19 cellular contexts compared by ENCODE assay signal in genomic region chr11:116887909-116888556, GRCh38. TPM values are rescaled to one million over a fixed set of nuclear protein-coding genes. Genes with fewer than 3 reads are reported as not detected.
A peak's percentile ranks its signal among the peaks of the same experiment; 100 is the strongest.
DNase-seq lines count a peak whose midpoint lies in the region; ATAC-seq and TF ChIP-seq lines count a peak whose summit lies in the region.
"Had no signal": no experiment of that assay in that cellular context is flagged by ENCODE, and none has a peak within 500 bp of the region (broad histone marks: within the 10 kb centered on the region; RNA-seq: fewer than 3 reads in every experiment).

No MANE protein-coding gene starts in this region.

- CTCF ChIA-PET in activated CD8-positive, alpha-beta T cell treated with anti-CD3 and anti-CD28 coated beads for 36 hours (lab: Charles Lee), result interaction anchor here (1.2 to 4.9 kb wide), 5 partner anchors 8 to 218 kb away, joined by 3 to 31 read pairs (median 9); no protein-coding TSS in a partner anchor
- CTCF ChIA-PET in activated CD8-positive, alpha-beta T cell treated with anti-CD3 and anti-CD28 coated beads, Interleukin-2, amount 10 ng/mL, durations not matched to agents 7 days and 5 days (lab: Charles Lee), result interaction anchor here (0.7 to 3.4 kb wide), 7 partner anchors 8 to 218 kb away, joined by 3 to 18 read pairs (median 5); no protein-coding TSS in a partner anchor

- TF ChIP-seq CTCF in activated CD8-positive, alpha-beta T cell treated with anti-CD3 and anti-CD28 coated beads for 36 hours (IDR thresholded peaks at IDR 0.05), result no peak
- TF ChIP-seq CTCF in tibial artery (IDR thresholded peaks at IDR 0.05) (no peak), omental fat pad (IDR thresholded peaks at IDR 0.05) (no peak)

- no peaks in the 10 kb centered on the region for H3K27me3 Mint-ChIP-seq in activated CD8-positive, alpha-beta T cell treated with anti-CD3 and anti-CD28 coated beads for 36 hours
- no peaks in the 10 kb centered on the region for H3K27me3 Mint-ChIP-seq in activated CD8-positive, alpha-beta T cell treated with anti-CD3 and anti-CD28 coated beads, Interleukin-2, amount 10 ng/mL, durations not matched to agents 7 days and 5 days (ENCODE audit: low read depth)
- H3K27me3 Mint-ChIP-seq in natural killer cell treated with Interleukin-12 subunit alpha and Interleukin-12 subunit beta and Interleukin-15 and Interleukin-18, amount 100 ng/mL, for 72 hours, result no peaks in the 10 kb centered on the region

- H2BK15ac ChIP-seq in mesenchymal stem cell (ENCODE audit: low read depth, poor library complexity, severe bottlenecking), result no peak overlapping the region

- no peak overlapping the region for H2BK120ac ChIP-seq in mesenchymal stem cell (ENCODE audit: low read depth, low read length)

- peaks cover 13% of the 10 kb centered on the region for H3K4me1 Mint-ChIP-seq in activated CD8-positive, alpha-beta T cell treated with anti-CD3 and anti-CD28 coated beads for 36 hours (ENCODE audit: low read depth)
- peaks cover 16% of the 10 kb centered on the region for H3K4me1 Mint-ChIP-seq in activated CD8-positive, alpha-beta T cell treated with anti-CD3 and anti-CD28 coated beads, Interleukin-2, amount 10 ng/mL, durations not matched to agents 7 days and 5 days (ENCODE audit: low read depth)
- H3K4me1 Mint-ChIP-seq in natural killer cell treated with Interleukin-12 subunit alpha and Interleukin-12 subunit beta and Interleukin-15 and Interleukin-18, amount 100 ng/mL, for 72 hours (ENCODE audit: low read depth in 2 of 2), result peaks cover 12 to 21% of the 10 kb centered on the region in 2 donors

- peaks cover 3% of the 10 kb centered on the region for H3K36me3 Mint-ChIP-seq in activated CD8-positive, alpha-beta T cell treated with anti-CD3 and anti-CD28 coated beads for 36 hours (ENCODE audit: low read depth)
- peaks cover 5% of the 10 kb centered on the region for H3K36me3 Mint-ChIP-seq in activated CD8-positive, alpha-beta T cell treated with anti-CD3 and anti-CD28 coated beads, Interleukin-2, amount 10 ng/mL, durations not matched to agents 7 days and 5 days (ENCODE audit: low read depth)
- H3K36me3 Mint-ChIP-seq in natural killer cell treated with Interleukin-12 subunit alpha and Interleukin-12 subunit beta and Interleukin-15 and Interleukin-18, amount 100 ng/mL, for 72 hours, result peaks cover 10% of the 10 kb centered on the region

- H3K9me3 ChIP-seq in mesenchymal stem cell (ENCODE audit: control insufficient read depth, low read length) (no peaks in the 10 kb centered on the region), tibial artery (no peaks in the 10 kb centered on the region)

- H3K9ac ChIP-seq in mesenchymal stem cell (ENCODE audit: low read length), result no peak overlapping the region

- POLR2A ChIA-PET in activated CD8-positive, alpha-beta T cell treated with anti-CD3 and anti-CD28 coated beads for 36 hours (lab: Charles Lee), result no interaction called here
- POLR2A ChIA-PET in activated CD8-positive, alpha-beta T cell treated with anti-CD3 and anti-CD28 coated beads, Interleukin-2, amount 10 ng/mL, durations not matched to agents 7 days and 5 days (lab: Charles Lee), result no interaction called here

- intact Hi-C loops in activated CD8-positive, alpha-beta T cell treated with anti-CD3 and anti-CD28 coated beads for 36 hours (cut with micrococcal nuclease), result no loop called here
- intact Hi-C loops in tibial artery (cut with DNase I; ENCODE audit: low total_unique reads), result no loop called here

- no peak overlapping the region for H3K4me2 ChIP-seq in mesenchymal stem cell (ENCODE audit: low read length, poor library complexity, severe bottlenecking)

- H3K27me3 ChIP-seq in mesenchymal stem cell (ENCODE audit: control insufficient read depth in 1 of 2, insufficient read depth in 1 of 2, low read length in 2 of 2), result no peaks in the 10 kb centered on the region
- no peaks in the 10 kb centered on the region for H3K27me3 ChIP-seq in tibial artery

- H3K4me3 ChIP-seq in mesenchymal stem cell (ENCODE audit: insufficient read depth in 1 of 2, low read depth in 1 of 2, low read length in 2 of 2), result no peak overlapping the region
- H3K4me3 ChIP-seq in tibial artery, result no peak overlapping the region

- H3K23ac ChIP-seq in mesenchymal stem cell (ENCODE audit: low read length in 2 of 2), result no peak overlapping the region

- no peak overlapping the region for H4K8ac ChIP-seq in mesenchymal stem cell (ENCODE audit: low read length)

- H4K91ac ChIP-seq in mesenchymal stem cell (ENCODE audit: low read length), result no peak overlapping the region

- no peak for DNase-seq in activated CD8-positive, alpha-beta T cell treated with anti-CD3 and anti-CD28 coated beads for 36 hours
- no peak for DNase-seq in activated CD8-positive, alpha-beta T cell treated with anti-CD3 and anti-CD28 coated beads, Interleukin-2, amount 10 ng/mL, durations not matched to agents 7 days and 5 days
- peak; percentile 82 for DNase-seq in dedifferentiated amniotic fluid mesenchymal stem cell (ENCODE audit: extremely low spot score)
- peak; percentile 14 for DNase-seq in mesenchymal stem cell
- no peak for DNase-seq in tibial artery
- no peak for DNase-seq in natural killer cell treated with Interleukin-12 subunit alpha and Interleukin-12 subunit beta and Interleukin-15 and Interleukin-18, amount 100 ng/mL, for 72 hours (ENCODE audit: low spot score)
- no peak for DNase-seq in omental fat pad (ENCODE audit: low spot score)
- DNase-seq in NCI-H82 (lab: John Stamatoyannopoulos, UW), result no peak
- DNase-seq: activated CD4-positive, alpha-beta T cell treated with anti-CD3 and anti-CD28 coated beads, Interleukin-2, amount 50 U/mL, for 4 hours; activated gamma-delta T cell treated with Interleukin-2 at 50 U/mL for 16 hours; cerebellar nuclear complex; NCI-H1417; NCI-H524 treated with DMSO at 0.1 percent for 48 hours; stimulated activated CD4-positive, alpha-beta T cell treated with anti-CD3 and anti-CD28 coated beads, Interleukin-4, amount 100 ng/mL, for 4 hours; stimulated activated naive CD8-positive, alpha-beta T cell treated with anti-CD3 and anti-CD28 coated beads, Interleukin-15, Interleukin-2, amounts not matched to agents 100 U/mL and 50 U/mL, for 24 hours had no signal

- peak overlapping the region; percentile 18 for H3K27ac Mint-ChIP-seq in activated CD8-positive, alpha-beta T cell treated with anti-CD3 and anti-CD28 coated beads for 36 hours
- H3K27ac Mint-ChIP-seq in activated CD8-positive, alpha-beta T cell treated with anti-CD3 and anti-CD28 coated beads, Interleukin-2, amount 10 ng/mL, durations not matched to agents 7 days and 5 days, result no peak overlapping the region
- peak overlapping the region in 1 of 2 donors; percentile 25 for H3K27ac Mint-ChIP-seq in natural killer cell treated with Interleukin-12 subunit alpha and Interleukin-12 subunit beta and Interleukin-15 and Interleukin-18, amount 100 ng/mL, for 72 hours

- H3K36me3 ChIP-seq in mesenchymal stem cell (ENCODE audit: control insufficient read depth in 1 of 2, insufficient read depth in 2 of 2, low read depth in 1 of 2, low read length in 2 of 2) (peaks cover 0 to 18% of the 10 kb centered on the region in 2 experiments), tibial artery (peaks cover 1 to 10% (median 4%) of the 10 kb centered on the region in 3 donors)

- no peak overlapping the region for H2AFZ ChIP-seq in mesenchymal stem cell (ENCODE audit: low read depth, low read length)

- H3K18ac ChIP-seq in mesenchymal stem cell (ENCODE audit: low read depth in 1 of 2, low read length in 2 of 2), result no peak overlapping the region

- 86% methylated on average over 6 of the region's 6 CpGs for WGBS in mesenchymal stem cell

- H3K27ac ChIP-seq in mesenchymal stem cell (ENCODE audit: low read length, poor library complexity, severe bottlenecking) (peak overlapping the region; percentile 91), tibial artery (peak overlapping the region; percentile 20 to 50)
- H3K27ac ChIP-seq: 22Rv1 had no signal

- H3K14ac ChIP-seq in mesenchymal stem cell (ENCODE audit: low read length in 2 of 2), result no peak overlapping the region

- H3K4me3 Mint-ChIP-seq in activated CD8-positive, alpha-beta T cell treated with anti-CD3 and anti-CD28 coated beads for 36 hours, result no peak overlapping the region
- no peak overlapping the region for H3K4me3 Mint-ChIP-seq in activated CD8-positive, alpha-beta T cell treated with anti-CD3 and anti-CD28 coated beads, Interleukin-2, amount 10 ng/mL, durations not matched to agents 7 days and 5 days
- no peak overlapping the region for H3K4me3 Mint-ChIP-seq in natural killer cell treated with Interleukin-12 subunit alpha and Interleukin-12 subunit beta and Interleukin-15 and Interleukin-18, amount 100 ng/mL, for 72 hours

- H3K9me3 Mint-ChIP-seq in activated CD8-positive, alpha-beta T cell treated with anti-CD3 and anti-CD28 coated beads for 36 hours, result no peaks in the 10 kb centered on the region
- H3K9me3 Mint-ChIP-seq in activated CD8-positive, alpha-beta T cell treated with anti-CD3 and anti-CD28 coated beads, Interleukin-2, amount 10 ng/mL, durations not matched to agents 7 days and 5 days (ENCODE audit: insufficient read depth), result no peaks in the 10 kb centered on the region
- H3K9me3 Mint-ChIP-seq in natural killer cell treated with Interleukin-12 subunit alpha and Interleukin-12 subunit beta and Interleukin-15 and Interleukin-18, amount 100 ng/mL, for 72 hours, result no peaks in the 10 kb centered on the region

- peak overlapping the region; percentile 45 for H2AK5ac ChIP-seq in mesenchymal stem cell (ENCODE audit: low read length, severe bottlenecking)

- H3K4ac ChIP-seq in mesenchymal stem cell (ENCODE audit: low read depth in 1 of 2, low read length in 2 of 2), result no peak overlapping the region

- no peak overlapping the region for H2BK12ac ChIP-seq in mesenchymal stem cell (ENCODE audit: low read length in 2 of 2)

- peaks cover 11% of the 10 kb centered on the region for H3K4me1 ChIP-seq in mesenchymal stem cell (ENCODE audit: control insufficient read depth, insufficient read depth, low read depth, low read length)
- H3K4me1 ChIP-seq in tibial artery, result peaks cover 0 to 27% (median 6%) of the 10 kb centered on the region in 4 donors

- H3K79me1 ChIP-seq in mesenchymal stem cell (replicated peaks; ENCODE audit: low read length, poor library complexity, severe bottlenecking), result peaks cover 1% of the 10 kb centered on the region

- H2BK5ac ChIP-seq in mesenchymal stem cell (ENCODE audit: low read depth, low read length, poor library complexity, severe bottlenecking), result peak overlapping the region; percentile 39

- ATAC-seq in activated CD8-positive, alpha-beta T cell treated with anti-CD3 and anti-CD28 coated beads for 36 hours, result no peak
- ATAC-seq in activated CD8-positive, alpha-beta T cell treated with anti-CD3 and anti-CD28 coated beads, Interleukin-2, amount 10 ng/mL, durations not matched to agents 7 days and 5 days, result no peak
- ATAC-seq in natural killer cell treated with Interleukin-12 subunit alpha and Interleukin-12 subunit beta and Interleukin-15 and Interleukin-18, amount 100 ng/mL, for 72 hours, result no peak
- ATAC-seq in omental fat pad (ENCODE audit: low FRiP score), result no peak
- ATAC-seq: stimulated activated naive CD8-positive, alpha-beta T cell treated with anti-CD3 and anti-CD28 coated beads, Interleukin-15, Interleukin-2, amounts not matched to agents 100 U/mL and 50 U/mL, for 24 hours had no signal

RNA-seq across cellular contexts. Expression of gene APOA1, which starts 50.6 kb away (rescaled TPM):
- total RNA-seq in activated CD8-positive, alpha-beta T cell treated with anti-CD3 and anti-CD28 coated beads for 36 hours, result not detected
- not detected for total RNA-seq in activated CD8-positive, alpha-beta T cell treated with anti-CD3 and anti-CD28 coated beads, Interleukin-2, amount 10 ng/mL, durations not matched to agents 7 days and 5 days
- polyA plus RNA-seq in mesenchymal stem cell (2013, experiment 1 of 2), result not detected
- polyA plus RNA-seq in mesenchymal stem cell (2013, experiment 2 of 2), result not detected
- not detected for total RNA-seq in natural killer cell treated with Interleukin-12 subunit alpha and Interleukin-12 subunit beta and Interleukin-15 and Interleukin-18, amount 100 ng/mL, for 72 hours
- total RNA-seq in omental fat pad, result 1 to 10 TPM in 2 of 4 donors, not detected in 2; 1.0 to 1.1 TPM
- total RNA-seq: fibroblast of lung, pulmonary artery endothelial cell had no signal

RNA-seq across cellular contexts. Expression of gene APOC3, which starts 58.3 kb away (rescaled TPM):
- total RNA-seq in activated CD8-positive, alpha-beta T cell treated with anti-CD3 and anti-CD28 coated beads for 36 hours, result not detected
- total RNA-seq in activated CD8-positive, alpha-beta T cell treated with anti-CD3 and anti-CD28 coated beads, Interleukin-2, amount 10 ng/mL, durations not matched to agents 7 days and 5 days, result not detected
- not detected for polyA plus RNA-seq in mesenchymal stem cell (2013, experiment 1 of 2)
- not detected for polyA plus RNA-seq in mesenchymal stem cell (2013, experiment 2 of 2)
- not detected for total RNA-seq in natural killer cell treated with Interleukin-12 subunit alpha and Interleukin-12 subunit beta and Interleukin-15 and Interleukin-18, amount 100 ng/mL, for 72 hours
- 1 to 10 TPM in 1 of 4 donors, not detected in 3; 3.5 TPM for total RNA-seq in omental fat pad
- total RNA-seq: fibroblast of lung, pulmonary artery endothelial cell, RPMI7951 had no signal
- polyA plus RNA-seq: fibroblast of lung had no signal

Comparison
In these comparisons a context has a peak if more than half of its experiments do, and no peak if none do; other contexts are left out.
1. DNase-seq: peak in dedifferentiated amniotic fluid mesenchymal stem cell (single experiment) and mesenchymal stem cell (single experiment); none in activated CD8-positive, alpha-beta T cell treated with anti-CD3 and anti-CD28 coated beads for 36 hours (single experiment), activated CD8-positive, alpha-beta T cell treated with anti-CD3 and anti-CD28 coated beads, Interleukin-2, amount 10 ng/mL, durations not matched to agents 7 days and 5 days (single experiment), tibial artery (0 of 2), natural killer cell treated with Interleukin-12 subunit alpha and Interleukin-12 subunit beta and Interleukin-15 and Interleukin-18, amount 100 ng/mL, for 72 hours (single experiment), omental fat pad (single experiment) and NCI-H82 (single experiment).